Comparison of ENCODE assay signal across 13 cellular contexts in the genomic region with DNA sequence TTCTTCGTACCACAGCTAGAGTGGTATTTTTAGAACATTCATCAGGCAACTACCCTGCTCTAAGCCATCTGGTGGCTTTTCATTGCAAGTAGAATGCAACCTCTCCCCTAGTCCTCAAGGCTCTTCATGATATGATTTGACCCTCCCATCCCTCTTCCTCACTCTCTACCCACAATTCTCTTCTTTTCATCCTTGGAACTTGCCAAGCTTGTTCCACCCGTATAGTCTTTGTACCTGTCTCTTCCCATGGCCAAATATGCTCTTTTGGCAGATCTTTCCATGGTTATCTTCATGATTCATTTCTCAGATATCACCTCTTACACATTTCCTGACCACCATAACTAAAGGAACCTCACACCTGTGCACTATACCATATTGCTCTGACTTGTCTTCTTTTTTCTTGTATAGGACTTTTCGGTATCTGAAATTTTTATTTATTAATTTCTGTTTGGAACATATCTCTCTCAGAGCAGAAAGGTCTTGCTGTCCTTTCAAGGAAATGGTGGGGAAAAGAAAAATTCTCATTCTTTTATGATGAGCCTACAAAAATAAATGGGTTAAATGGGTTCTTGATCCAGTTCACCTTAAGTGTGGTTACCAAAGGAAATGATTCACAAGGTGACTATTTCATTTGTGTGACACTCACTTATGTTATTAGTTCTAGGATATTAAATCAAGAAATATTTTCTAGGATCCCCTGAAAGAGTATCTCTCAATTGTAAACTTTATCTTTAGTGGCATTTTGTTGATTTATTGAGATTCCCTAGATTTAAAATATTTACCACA. TPM values are rescaled to one million over a fixed set of nuclear protein-coding genes. Genes with fewer than 3 reads are reported as not detected.
DNase-seq lines count a peak whose midpoint lies in the region; ATAC-seq and TF ChIP-seq lines count a peak whose summit lies in the region.
"Had no signal": no experiment of that assay in that cellular context is flagged by ENCODE, and none has a peak within 500 bp of the region (broad histone marks: within the 10 kb centered on the region; RNA-seq: fewer than 3 reads in every experiment).

No MANE protein-coding gene starts in this region.

- TF ChIP-seq RAD21 in IMR-90 (IDR thresholded peaks at IDR 0.05; ENCODE audit: low read length), result no peak

- H2AK5ac ChIP-seq in IMR-90 (ENCODE audit: low read depth, low read length) (peak overlapping the region; percentile 47; the same call in 1 of the 2 replicates), trophoblast cell (ENCODE audit: low read length) (no peak overlapping the region)

- H3K36me3 Mint-ChIP-seq in activated CD4-positive, alpha-beta T cell treated with anti-CD3 and anti-CD28 coated beads, Interleukin-2, amount 10 ng/mL, durations not matched to agents 7 days and 5 days (ENCODE audit: low read depth), result no peaks in the 10 kb centered on the region
- H3K36me3 Mint-ChIP-seq in activated CD4-positive, alpha-beta memory T cell treated with anti-CD3 and anti-CD28 coated beads for 36 hours, result peaks cover 3% of the 10 kb centered on the region

- H3K4me2 ChIP-seq in IMR-90 (ENCODE audit: low read depth, low read length) (no peak overlapping the region), trophoblast cell (ENCODE audit: low read length) (no peak overlapping the region)

- H3K9me3 ChIP-seq in IMR-90 (ENCODE audit: control insufficient read depth, insufficient read depth, low read length) (no peaks in the 10 kb centered on the region), trophoblast cell (ENCODE audit: insufficient read depth, low read depth, low read length) (no peaks in the 10 kb centered on the region), thyroid gland (no peaks in the 10 kb centered on the region)
- H3K9me3 ChIP-seq: colonic mucosa had no signal

- DNase-seq in activated CD4-positive, alpha-beta T cell treated with anti-CD3 and anti-CD28 coated beads, Interleukin-2, amount 10 ng/mL, durations not matched to agents 7 days and 5 days, result no peak
- DNase-seq in activated CD4-positive, alpha-beta T cell treated with anti-CD3 and anti-CD28 coated beads, Interleukin-2, amount 50 U/mL, for 4 hours, result no peak
- DNase-seq in IMR-90 (peak; percentile 36), trophoblast cell (peak; percentile 88 to 97), HPDE6-E6E7 (ENCODE audit: extremely low spot score) (no peak), thyroid gland (no peak)
- no peak for DNase-seq in activated CD4-positive, alpha-beta memory T cell treated with anti-CD3 and anti-CD28 coated beads for 36 hours
- DNase-seq: activated naive CD4-positive, alpha-beta T cell treated with Interleukin-2 at 50 U/mL for 16 hours; colonic mucosa; NCI-H2171 treated with DMSO at 0.1 percent for 48 hours; pancreas; WERI-Rb-1 had no signal

- dilution Hi-C loops in IMR-90 (cut with HindIII; ENCODE audit: low sequenced_read_pairs, unreplicated experiment), result no loop called here

- BruUV-seq in IMR-90 (replicated peaks; lab: Mats Ljungman, UMichigan), result no TSS peak

- no peak overlapping the region for H3K56ac ChIP-seq in IMR-90 (ENCODE audit: extremely low read depth, insufficient read depth, low read length)

- H3K4me1 ChIP-seq in IMR-90 (ENCODE audit: control insufficient read depth, insufficient read depth, low read length) (peaks cover 4% of the 10 kb centered on the region), trophoblast cell (ENCODE audit: control insufficient read depth in 1 of 2, insufficient read depth in 2 of 2, low read length in 2 of 2) (peaks cover 0 to 5% of the 10 kb centered on the region in 2 experiments), thyroid gland (peaks cover 6 to 12% of the 10 kb centered on the region in 2 donors)
- H3K4me1 ChIP-seq: colonic mucosa had no signal

- intact Hi-C loops in IMR-90 (cut with micrococcal nuclease), result no loop called here
- intact Hi-C loops in activated CD4-positive, alpha-beta memory T cell treated with anti-CD3 and anti-CD28 coated beads for 36 hours (cut with micrococcal nuclease), result loop anchor here (1.0 kb wide), 1 partner anchor 9 kb away; a partner anchor contains a TSS
- intact Hi-C loops in thyroid gland (cut with DNase I), result no loop called here

- H3K27ac Mint-ChIP-seq in activated CD4-positive, alpha-beta T cell treated with anti-CD3 and anti-CD28 coated beads, Interleukin-2, amount 10 ng/mL, durations not matched to agents 7 days and 5 days, result peak overlapping the region; percentile 5
- peak overlapping the region; percentile 63 for H3K27ac Mint-ChIP-seq in activated CD4-positive, alpha-beta memory T cell treated with anti-CD3 and anti-CD28 coated beads for 36 hours

- POLR2A ChIA-PET in activated CD4-positive, alpha-beta T cell treated with anti-CD3 and anti-CD28 coated beads, Interleukin-2, amount 10 ng/mL, durations not matched to agents 7 days and 5 days (lab: Charles Lee), result no interaction called here
- POLR2A ChIA-PET in IMR-90 (lab: Charles Lee; ENCODE audit: unreplicated experiment), result no interaction called here
- POLR2A ChIA-PET in activated CD4-positive, alpha-beta memory T cell treated with anti-CD3 and anti-CD28 coated beads for 36 hours (lab: Charles Lee), result interaction anchor here (2.1 kb wide), 1 partner anchor 9 kb away, joined by 9 read pairs; a partner anchor contains a TSS

- peaks cover 2% of the 10 kb centered on the region; the same call in 1 of the 2 replicates for H3K9me1 ChIP-seq in IMR-90 (ENCODE audit: insufficient read depth, low read length)

- H3K79me1 ChIP-seq in IMR-90 (ENCODE audit: low read depth in 1 of 2, low read length in 2 of 2) (peaks cover 0 to 13% of the 10 kb centered on the region in 2 experiments; a peak in 2 of 4 replicates), trophoblast cell (ENCODE audit: low read length) (peaks cover 6% of the 10 kb centered on the region)

- no peak overlapping the region for H4K5ac ChIP-seq in IMR-90 (ENCODE audit: low read depth, low read length)

- H2BK120ac ChIP-seq in IMR-90 (ENCODE audit: low read depth, low read length), result peak overlapping the region; percentile 56
- H2BK120ac ChIP-seq in trophoblast cell (ENCODE audit: insufficient read depth, low read length, poor library complexity), result no peak overlapping the region

- H3K27me3 Mint-ChIP-seq in activated CD4-positive, alpha-beta T cell treated with anti-CD3 and anti-CD28 coated beads, Interleukin-2, amount 10 ng/mL, durations not matched to agents 7 days and 5 days, result no peaks in the 10 kb centered on the region
- no peaks in the 10 kb centered on the region for H3K27me3 Mint-ChIP-seq in activated CD4-positive, alpha-beta memory T cell treated with anti-CD3 and anti-CD28 coated beads for 36 hours

- no peak overlapping the region for H4K12ac ChIP-seq in trophoblast cell (ENCODE audit: low read depth, low read length)

- H3K27ac ChIP-seq in IMR-90 (ENCODE audit: insufficient read depth, low read length) (no peak overlapping the region), trophoblast cell (ENCODE audit: low read depth, low read length) (no peak overlapping the region), thyroid gland (no peak overlapping the region)
- H3K27ac ChIP-seq: colonic mucosa, pancreas, WERI-Rb-1 had no signal

- CTCF ChIA-PET in activated CD4-positive, alpha-beta T cell treated with anti-CD3 and anti-CD28 coated beads, Interleukin-2, amount 10 ng/mL, durations not matched to agents 7 days and 5 days (lab: Charles Lee), result interaction anchor here (1.1 to 1.6 kb wide), 2 partner anchors 18 to 499 kb away, joined by 3 to 4 read pairs; no protein-coding TSS in a partner anchor
- CTCF ChIA-PET in IMR-90 (lab: Yijun Ruan, JAX), result interaction anchor here (1.2 kb wide), 1 partner anchor 144 kb away, joined by 4 read pairs; no protein-coding TSS in a partner anchor
- CTCF ChIA-PET in activated CD4-positive, alpha-beta memory T cell treated with anti-CD3 and anti-CD28 coated beads for 36 hours (lab: Charles Lee), result interaction anchor here (2.0 to 4.6 kb wide), 3 partner anchors 7 to 154 kb away, joined by 9 to 64 read pairs (median 25); a partner anchor contains a TSS

- no peak overlapping the region for H3K14ac ChIP-seq in IMR-90 (replicated peaks; ENCODE audit: low read depth, low read length)
- H3K14ac ChIP-seq in trophoblast cell (ENCODE audit: low read length), result no peak overlapping the region

- H3K4me3 ChIP-seq in IMR-90 (ENCODE audit: insufficient read depth, low read depth, low read length) (no peak overlapping the region), trophoblast cell (ENCODE audit: low read depth, low read length) (no peak overlapping the region), thyroid gland (replicated peaks in 1 of 3) (no peak overlapping the region)
- H3K4me3 ChIP-seq: colonic mucosa, pancreas had no signal

- WGBS in IMR-90 (ENCODE audit: extremely low coverage in 2 of 2, insufficient read length in 1 of 2), 2 experiments, result 100% methylated on average over 1 of the region's 3 CpGs; no CpG with 5 or more reads in 1 of the 2 experiments
- WGBS in trophoblast cell (ENCODE audit: extremely low coverage, insufficient coverage, insufficient read length), result no CpG with 5 or more reads among the region's 3 CpGs
- WGBS in thyroid gland, 2 donors, result 85 to 88% methylated on average over 3 of the region's 3 CpGs

- H3K4me3 Mint-ChIP-seq in activated CD4-positive, alpha-beta T cell treated with anti-CD3 and anti-CD28 coated beads, Interleukin-2, amount 10 ng/mL, durations not matched to agents 7 days and 5 days, result no peak overlapping the region
- H3K4me3 Mint-ChIP-seq in activated CD4-positive, alpha-beta memory T cell treated with anti-CD3 and anti-CD28 coated beads for 36 hours, result peak overlapping the region; percentile 27

- no peaks in the 10 kb centered on the region for H3K9me3 Mint-ChIP-seq in activated CD4-positive, alpha-beta T cell treated with anti-CD3 and anti-CD28 coated beads, Interleukin-2, amount 10 ng/mL, durations not matched to agents 7 days and 5 days
- no peaks in the 10 kb centered on the region for H3K9me3 Mint-ChIP-seq in activated CD4-positive, alpha-beta memory T cell treated with anti-CD3 and anti-CD28 coated beads for 36 hours

- no peaks in the 10 kb centered on the region for H3K27me3 ChIP-seq in IMR-90 (ENCODE audit: control insufficient read depth, insufficient read depth, low read length)
- H3K27me3 ChIP-seq in trophoblast cell (ENCODE audit: insufficient read depth, low read length), result no peaks in the 10 kb centered on the region
- no peaks in the 10 kb centered on the region for H3K27me3 ChIP-seq in thyroid gland
- H3K27me3 ChIP-seq: colonic mucosa, pancreas had no signal

- no peak overlapping the region for H3K9ac ChIP-seq in IMR-90 (ENCODE audit: low read depth, low read length)
- no peak overlapping the region for H3K9ac ChIP-seq in trophoblast cell (ENCODE audit: low read length)

- H2BK5ac ChIP-seq in IMR-90 (ENCODE audit: low read depth, low read length, poor library complexity, severe bottlenecking) (no peak overlapping the region), trophoblast cell (ENCODE audit: low read depth, low read length, poor library complexity) (no peak overlapping the region)

- no peak overlapping the region for H2AK9ac ChIP-seq in IMR-90 (replicated peaks; ENCODE audit: low read depth, low read length, poor library complexity)

- H4K8ac ChIP-seq in IMR-90 (ENCODE audit: low read depth in 2 of 2, low read length in 2 of 2) (peak overlapping the region; percentile 22 to 49; a peak in 2 of 4 replicates), trophoblast cell (ENCODE audit: low read depth, low read length) (no peak overlapping the region)

- no peak overlapping the region for H2BK15ac ChIP-seq in IMR-90 (ENCODE audit: low read depth, low read length)

- H2AFZ ChIP-seq in IMR-90 (replicated peaks; ENCODE audit: low read length, poor library complexity) (no peak overlapping the region), trophoblast cell (ENCODE audit: insufficient read depth, low read length, poor library complexity) (no peak overlapping the region)

- H3K4ac ChIP-seq in IMR-90 (ENCODE audit: low read depth, low read length), result peak overlapping the region; percentile 14; the same call in 1 of the 2 replicates
- no peak overlapping the region for H3K4ac ChIP-seq in trophoblast cell (ENCODE audit: low read depth, low read length)

- no peaks in the 10 kb centered on the region for H4K20me1 ChIP-seq in IMR-90 (ENCODE audit: insufficient read depth, low read length)

- 0 out of 2 replicates have a peak overlapping the region, but pooled peaks have one; percentile 32 for H2BK20ac ChIP-seq in IMR-90 (ENCODE audit: low read depth, low read length)

- H2BK12ac ChIP-seq in trophoblast cell (ENCODE audit: low read length), result no peak overlapping the region

- TF ChIP-seq POLR2A in IMR-90 (IDR thresholded peaks at IDR 0.05; ENCODE audit: low read depth, low read length), result no peak
- no peak for TF ChIP-seq POLR2A in thyroid gland (IDR thresholded peaks at IDR 0.05)

- no peak overlapping the region for H3K23ac ChIP-seq in IMR-90 (ENCODE audit: low read depth, low read length)
- no peak overlapping the region for H3K23ac ChIP-seq in trophoblast cell (ENCODE audit: low read length)

- no peaks in the 10 kb centered on the region for H3K79me2 ChIP-seq in trophoblast cell (ENCODE audit: control insufficient read depth, insufficient read depth, low read length, poor library complexity)

- peaks cover 58% of the 10 kb centered on the region for H3K4me1 Mint-ChIP-seq in activated CD4-positive, alpha-beta T cell treated with anti-CD3 and anti-CD28 coated beads, Interleukin-2, amount 10 ng/mL, durations not matched to agents 7 days and 5 days
- H3K4me1 Mint-ChIP-seq in activated CD4-positive, alpha-beta memory T cell treated with anti-CD3 and anti-CD28 coated beads for 36 hours (ENCODE audit: low read depth), result peaks cover 48% of the 10 kb centered on the region

- H4K91ac ChIP-seq in IMR-90 (ENCODE audit: insufficient read depth, low read depth, low read length) (no peak overlapping the region), trophoblast cell (ENCODE audit: low read depth, low read length) (no peak overlapping the region)

- H3K18ac ChIP-seq in IMR-90 (ENCODE audit: low read depth, low read length), result peak overlapping the region; percentile 43; the same call in 1 of the 2 replicates
- H3K18ac ChIP-seq in trophoblast cell (ENCODE audit: low read length), result no peak overlapping the region

- no peak for TF ChIP-seq CTCF in IMR-90 (conservative IDR thresholded peaks at IDR 0.05; ENCODE audit: low read depth, low read length)
- TF ChIP-seq CTCF in thyroid gland (IDR thresholded peaks at IDR 0.05), result no peak

- H3K36me3 ChIP-seq in IMR-90 (ENCODE audit: control insufficient read depth, insufficient read depth, low read length) (no peaks in the 10 kb centered on the region), trophoblast cell (ENCODE audit: control insufficient read depth in 1 of 2, insufficient read depth in 2 of 2, low read length in 2 of 2) (no peaks in the 10 kb centered on the region), thyroid gland (no peaks in the 10 kb centered on the region)
- H3K36me3 ChIP-seq: colonic mucosa, pancreas, WERI-Rb-1 had no signal

- in situ Hi-C loops in IMR-90 (cut with MboI; ENCODE audit: low sequenced_read_pairs), result loop anchor here (25.0 kb wide), 1 partner anchor 684 kb away; no protein-coding TSS in a partner anchor

- ATAC-seq in IMR-90 (ENCODE audit: low read depth) (no peak), HG03469 (IDR thresholded peaks at IDR 0.05; ENCODE audit: unreplicated experiment) (no peak)
- ATAC-seq: pancreas had no signal

RNA-seq across cellular contexts. Expression of a gene that starts 3.7 kb away (rescaled TPM):
- total RNA-seq in activated CD4-positive, alpha-beta T cell treated with anti-CD3 and anti-CD28 coated beads, Interleukin-2, amount 10 ng/mL, durations not matched to agents 7 days and 5 days, result 10 to 100 TPM; 10.5 to 10.7 TPM
- total RNA-seq in IMR-90 (2012; rRNA removed) (19.4 and 29.4 TPM in 2 replicates), thyroid gland (1 to 10 TPM; 3.0 to 6.5 (median 4.9) TPM)
- polyA plus RNA-seq in IMR-90 (2012; rRNA removed), result 13.9 and 17.4 TPM in 2 replicates
- polyA plus RNA-seq in IMR-90 (2012; cell fraction: cytosol; rRNA removed), result 3.0 and 4.3 TPM in 2 replicates
- polyA plus RNA-seq in IMR-90 (2012; cell fraction: nucleus; rRNA removed; ENCODE audit: low replicate concordance), result 4.8 and 33.9 TPM in 2 replicates
- total RNA-seq in activated CD4-positive, alpha-beta memory T cell treated with anti-CD3 and anti-CD28 coated beads for 36 hours, result 10 to 100 TPM; 28.3 to 32.4 TPM
- polyA plus RNA-seq in trophoblast cell (2013), result 105 and 117 TPM in 2 replicates

RNA-seq across cellular contexts. Expression of a gene that starts 8.9 kb away (rescaled TPM):
- 10 to 100 TPM; 35.0 to 35.7 TPM for total RNA-seq in activated CD4-positive, alpha-beta T cell treated with anti-CD3 and anti-CD28 coated beads, Interleukin-2, amount 10 ng/mL, durations not matched to agents 7 days and 5 days
- 12.7 and 13.6 TPM in 2 replicates for total RNA-seq in IMR-90 (2012; rRNA removed)
- polyA plus RNA-seq in IMR-90 (2012; rRNA removed), result 8.6 and 10.8 TPM in 2 replicates
- polyA plus RNA-seq in IMR-90 (2012; cell fraction: cytosol; rRNA removed), result 2.1 and 3.0 TPM in 2 replicates
- polyA plus RNA-seq in IMR-90 (2012; cell fraction: nucleus; rRNA removed; ENCODE audit: low replicate concordance), result 0.53 and 2.4 TPM in 2 replicates
- total RNA-seq in activated CD4-positive, alpha-beta memory T cell treated with anti-CD3 and anti-CD28 coated beads for 36 hours, result 10 to 100 TPM; 52.9 to 59.4 TPM
- polyA plus RNA-seq in trophoblast cell (2013), result 18.3 and 18.5 TPM in 2 replicates
- total RNA-seq in thyroid gland, result 10 to 100 TPM; 16.2 to 32.7 (median 27.7) TPM

Comparison
In these comparisons a context has a peak if more than half of its experiments do, and no peak if none do; other contexts are left out.
1. DNase-seq: peak in IMR-90 (single experiment) and trophoblast cell (2 of 2); none in activated CD4-positive, alpha-beta T cell treated with anti-CD3 and anti-CD28 coated beads, Interleukin-2, amount 10 ng/mL, durations not matched to agents 7 days and 5 days (single experiment), activated CD4-positive, alpha-beta T cell treated with anti-CD3 and anti-CD28 coated beads, Interleukin-2, amount 50 U/mL, for 4 hours (0 of 2), activated CD4-positive, alpha-beta memory T cell treated with anti-CD3 and anti-CD28 coated beads for 36 hours (single experiment), HPDE6-E6E7 (single experiment) and thyroid gland (0 of 2).